In the genomic region with DNA sequence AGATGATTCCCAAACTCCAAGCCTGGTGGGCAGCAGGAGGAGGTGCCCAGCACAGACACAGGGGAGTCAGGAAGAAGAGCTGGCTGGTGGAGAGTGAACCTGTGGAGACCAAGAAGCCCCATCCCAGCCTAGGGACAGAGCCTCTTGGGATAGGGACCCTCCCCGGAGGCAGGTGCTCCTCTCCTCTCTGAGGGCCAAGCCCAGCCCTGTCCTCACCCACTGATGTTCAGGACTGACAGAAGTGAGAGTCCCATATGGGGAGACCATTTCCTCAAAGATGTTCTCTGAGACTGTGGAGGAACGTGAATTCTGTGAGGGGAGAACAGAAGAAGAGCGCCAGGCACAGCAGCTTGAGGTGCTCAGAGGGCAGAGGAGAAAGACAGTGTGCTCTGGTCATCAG, we compare ENCODE assay signal across 1 cellular context.
TF ChIP-seq lines count a peak whose summit lies in the region.

No MANE protein-coding gene starts in this region.

TF ChIP-seq in H1, 55 proteins besides CTCF, POLR2A, EP300 and RAD21:
- no peak for TF ChIP-seq GABPA (IDR thresholded peaks at IDR 0.05; ENCODE audit: borderline replicate concordance, insufficient read depth, low read length)
- no peak for TF ChIP-seq CBX5 (IDR thresholded peaks at IDR 0.05; ENCODE audit: low read depth, low read length)
- TF ChIP-seq, protein P1, sequence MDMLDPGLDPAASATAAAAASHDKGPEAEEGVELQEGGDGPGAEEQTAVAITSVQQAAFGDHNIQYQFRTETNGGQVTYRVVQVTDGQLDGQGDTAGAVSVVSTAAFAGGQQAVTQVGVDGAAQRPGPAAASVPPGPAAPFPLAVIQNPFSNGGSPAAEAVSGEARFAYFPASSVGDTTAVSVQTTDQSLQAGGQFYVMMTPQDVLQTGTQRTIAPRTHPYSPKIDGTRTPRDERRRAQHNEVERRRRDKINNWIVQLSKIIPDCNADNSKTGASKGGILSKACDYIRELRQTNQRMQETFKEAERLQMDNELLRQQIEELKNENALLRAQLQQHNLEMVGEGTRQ (IDR thresholded peaks at IDR 0.05; ENCODE audit: low read length) = no peak
- no peak for TF ChIP-seq BRCA1 (IDR thresholded peaks at IDR 0.05; ENCODE audit: low read depth, low read length)
